7 cellular contexts compared by ENCODE assay signal in the genomic region with DNA sequence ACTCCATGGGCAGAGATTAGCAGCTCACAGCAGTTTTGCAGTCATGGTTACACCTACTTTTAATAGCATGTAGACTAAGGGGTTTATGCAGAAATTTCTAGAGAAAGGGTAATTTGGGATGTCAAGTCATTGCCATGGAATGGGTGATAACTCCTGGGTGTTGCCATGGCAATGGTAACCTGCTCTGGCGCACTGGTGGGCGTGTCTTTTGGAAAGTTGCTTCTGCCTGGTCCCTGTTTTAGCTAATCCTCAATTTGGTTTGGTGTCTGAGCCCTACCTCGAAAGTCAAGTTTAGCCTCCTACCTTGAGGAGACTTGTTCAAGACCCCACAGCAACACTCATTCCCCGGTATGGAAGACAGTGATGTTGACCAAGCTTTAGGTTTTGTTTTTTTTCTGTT. TPM values are rescaled to one million over a fixed set of nuclear protein-coding genes. Genes with fewer than 3 reads are reported as not detected.
"Had no signal": no experiment of that assay in that cellular context is flagged by ENCODE, and none has a peak within 500 bp of the region (broad histone marks: within the 10 kb centered on the region; RNA-seq: fewer than 3 reads in every experiment).

No MANE protein-coding gene starts in this region.

RNA-seq across cellular contexts. Expression of gene FAM178B, which starts 29.1 kb away (rescaled TPM):
- total RNA-seq: activated T-helper 1 cell treated with anti-CD3 and anti-CD28 coated beads, Interleukin-12 subunit alpha, Interleukin-12 subunit beta, Interleukin-2, Interleukin-4 antibody, amounts not matched to agents 30 ng/mL and 10 ng/mL and 1 ng/mL, durations not matched to agents 14 hours and 24 hours and 36 hours; activated T-helper 17 cell treated with anti-CD3 and anti-CD28 coated beads, Interleukin-2, amount 50 U/mL, for 72 hours; activated T-helper 2 cell treated with anti-CD3 and anti-CD28 coated beads, Interferon-gamma antibody, Interleukin-2, Interleukin-4, amounts not matched to agents 10 μg/mL and 5 μg/mL and 100 μg/mL, durations not matched to agents 14 hours and 24 hours and 36 hours; ascending aorta; astrocyte; body of pancreas; bronchial epithelial cell had no signal
